8 cellular contexts compared by ENCODE assay signal in genomic region chr10:122461729-122462532, GRCh38. TPM values are rescaled to one million over a fixed set of nuclear protein-coding genes. Genes with fewer than 3 reads are reported as not detected.
DNase-seq lines count a peak whose midpoint lies in the region; ATAC-seq and TF ChIP-seq lines count a peak whose summit lies in the region.

No MANE protein-coding gene starts in this region.

- peak overlapping the region; percentile 39 for H3K4me3 ChIP-seq in Caco-2 (ENCODE audit: low read depth, low read length)
- peak overlapping the region; percentile 72 for H3K4me3 ChIP-seq in fibroblast of pulmonary artery (replicated peaks; ENCODE audit: low read depth, low read length)
- peak overlapping the region; percentile 53 for H3K4me3 ChIP-seq in neuron (ENCODE audit: low read length)

- peaks cover 19% of the 10 kb centered on the region for H3K27me3 ChIP-seq in Caco-2 (replicated peaks; ENCODE audit: control insufficient read depth, insufficient read depth, low read length)
- H3K27me3 ChIP-seq in neuron (ENCODE audit: insufficient read depth, low read length), result no peaks in the 10 kb centered on the region

- in situ Hi-C loops in GM13976 (cut with MboI; ENCODE audit: low sequenced_read_pairs, unreplicated experiment), result no loop called here

- no peak for TF ChIP-seq CTCF in Caco-2 (IDR thresholded peaks at IDR 0.05; ENCODE audit: insufficient read depth in 1 of 2, low read depth in 1 of 2, low read length in 1 of 2, severe bottlenecking in 1 of 2, unreplicated experiment in 1 of 2)
- TF ChIP-seq CTCF in fibroblast of pulmonary artery (IDR thresholded peaks at IDR 0.05; ENCODE audit: low read length, missing control alignments), result no peak
- no peak for TF ChIP-seq CTCF in GM10266 (IDR thresholded peaks at IDR 0.05; ENCODE audit: control insufficient read depth, insufficient read depth, low read depth, missing control alignments)
- no peak for TF ChIP-seq CTCF in GM13976 (IDR thresholded peaks at IDR 0.05; ENCODE audit: borderline replicate concordance, control extremely low read depth, extremely low read depth, insufficient read depth, missing control alignments)

- H3K4me3 Mint-ChIP-seq in Caco-2 (ENCODE audit: unreplicated experiment), result peak overlapping the region; percentile 63
- H3K4me3 Mint-ChIP-seq in T-helper 17 cell, result peak overlapping the region; percentile 87

- peak; percentile 56 for ATAC-seq in T-helper 17 cell
- ATAC-seq in GM18502 (IDR thresholded peaks at IDR 0.05; ENCODE audit: poor library complexity, unreplicated experiment), result no peak

- no TSS peak for BruUV-seq in Caco-2 (replicated peaks; lab: Mats Ljungman, UMichigan)

- CTCF ChIA-PET in Caco-2 (lab: Charles Lee), result no interaction called here

- H3K4me1 Mint-ChIP-seq in Caco-2 (ENCODE audit: low read depth, unreplicated experiment) (no peaks in the 10 kb centered on the region), T-helper 17 cell (peaks cover 21% of the 10 kb centered on the region)

- H3K27ac Mint-ChIP-seq in Caco-2 (ENCODE audit: unreplicated experiment), result no peak overlapping the region
- no peak overlapping the region for H3K27ac Mint-ChIP-seq in T-helper 17 cell

- H3K4me1 ChIP-seq in Caco-2, result peaks cover 5% of the 10 kb centered on the region
- H3K4me1 ChIP-seq in neuron (ENCODE audit: insufficient read depth, low read length), result peaks cover 23% of the 10 kb centered on the region

- H3K9me3 ChIP-seq in Caco-2 (no peaks in the 10 kb centered on the region), T-helper 17 cell (ENCODE audit: control insufficient read depth, low read length, poor library complexity, severe bottlenecking) (no peaks in the 10 kb centered on the region), neuron (ENCODE audit: low read length) (no peaks in the 10 kb centered on the region)

- H3K36me3 Mint-ChIP-seq in Caco-2 (ENCODE audit: insufficient read depth, unreplicated experiment) (no peaks in the 10 kb centered on the region), T-helper 17 cell (ENCODE audit: low read depth) (no peaks in the 10 kb centered on the region)

- no peaks in the 10 kb centered on the region for H3K9me3 Mint-ChIP-seq in Caco-2 (ENCODE audit: unreplicated experiment)

- POLR2A ChIA-PET in Caco-2 (lab: Charles Lee), result no interaction called here

- peak overlapping the region; percentile 17 for H2AFZ ChIP-seq in neuron (ENCODE audit: low read depth, low read length)

- H3K36me3 ChIP-seq in Caco-2 (ENCODE audit: control insufficient read depth, insufficient read depth, low read length) (no peaks in the 10 kb centered on the region), neuron (ENCODE audit: insufficient read depth, low read length) (no peaks in the 10 kb centered on the region)

- peaks cover 44% of the 10 kb centered on the region for H3K27me3 Mint-ChIP-seq in Caco-2 (ENCODE audit: insufficient read depth, unreplicated experiment)
- peaks cover 60% of the 10 kb centered on the region for H3K27me3 Mint-ChIP-seq in T-helper 17 cell

- intact Hi-C loops in Caco-2 (cut with micrococcal nuclease; ENCODE audit: unreplicated experiment), result loop anchor here (10.0 kb wide), 1 partner anchor 103 kb away; the partner anchor contains the start of gene DMBT1

- peak in 1 of 2 experiments; percentile 12 for DNase-seq in Caco-2
- no peak for DNase-seq in T-helper 17 cell
- no peak for DNase-seq in fibroblast of pulmonary artery (ENCODE audit: low read depth)
- no peak for DNase-seq in GM10266 (ENCODE audit: extremely low spot score)
- no peak for DNase-seq in HCEC 1CT
- no peak for DNase-seq in GM13976 (ENCODE audit: low spot score)

RNA-seq across cellular contexts. Expression of gene HTRA1, which starts 0.6 kb away (rescaled TPM):
- total RNA-seq in Caco-2 (2022), result 0.70 and 1.1 TPM in 2 replicates
- total RNA-seq in T-helper 17 cell, result under 1 TPM; 0.30 to 0.55 TPM

RNA-seq across cellular contexts. Expression of gene ARMS2, which starts 7.5 kb away (rescaled TPM):
- total RNA-seq in Caco-2 (2022) (not detected in 2 replicates), T-helper 17 cell (not detected)
